Comparison of ENCODE assay signal across 1 cellular context in genomic region chr19:14632286-14632685, GRCh38.
TF ChIP-seq lines count a peak whose summit lies in the region.

No MANE protein-coding gene starts in this region.

TF ChIP-seq in GM12878, 131 proteins besides CTCF, POLR2A, EP300 and RAD21 (continued from another document):
- TF ChIP-seq SIX5 (IDR thresholded peaks at IDR 0.05; ENCODE audit: low read depth, low read length, severe bottlenecking) (peak; percentile 74), E4F1 (IDR thresholded peaks at IDR 0.05; ENCODE audit: borderline replicate concordance, partially characterized antibody) (no peak), HCFC1 (IDR thresholded peaks at IDR 0.05; ENCODE audit: low read length) (peak; percentile 76), RAD51 (IDR thresholded peaks at IDR 0.05) (peak; percentile 73; the same call in 1 of the 2 replicates), TAF1 (IDR thresholded peaks at IDR 0.05; ENCODE audit: borderline replicate concordance, low read depth, low read length) (no peak), USF1 (IDR thresholded peaks at IDR 0.05; ENCODE audit: borderline replicate concordance, extremely low read length, insufficient read depth, low read depth, low read length) (peak; percentile 43), USF2 (IDR thresholded peaks at IDR 0.05; ENCODE audit: borderline replicate concordance, low read depth, low read length) (peak; percentile 22; the same call in 1 of the 2 replicates)
- TF ChIP-seq, protein P1, sequence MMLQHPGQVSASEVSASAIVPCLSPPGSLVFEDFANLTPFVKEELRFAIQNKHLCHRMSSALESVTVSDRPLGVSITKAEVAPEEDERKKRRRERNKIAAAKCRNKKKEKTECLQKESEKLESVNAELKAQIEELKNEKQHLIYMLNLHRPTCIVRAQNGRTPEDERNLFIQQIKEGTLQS (IDR thresholded peaks at IDR 0.05; ENCODE audit: borderline replicate concordance, extremely low read depth, low read depth, low read length) = peak; percentile 61; the same call in 1 of the 2 replicates
